In genomic region chr17:78132767-78133178, GRCh38 we compare ENCODE assay signal across 1 cellular context.
TF ChIP-seq lines count a peak whose summit lies in the region.

No MANE protein-coding gene starts in this region.

TF ChIP-seq in H1, 55 proteins besides CTCF, POLR2A, EP300 and RAD21:
- no peak for TF ChIP-seq HDAC6 (IDR thresholded peaks at IDR 0.05; ENCODE audit: low read depth, low read length)
- TF ChIP-seq SRF (IDR thresholded peaks at IDR 0.05; ENCODE audit: low read depth, low read length): no peak
- no peak for TF ChIP-seq TBP (IDR thresholded peaks at IDR 0.05; ENCODE audit: low read depth, low read length)
